Comparison of ENCODE assay signal across 8 cellular contexts in genomic region chr7:30135551-30136271, GRCh38. TPM values are rescaled to one million over a fixed set of nuclear protein-coding genes. Genes with fewer than 3 reads are reported as not detected.
A peak's percentile ranks its signal among the peaks of the same experiment; 100 is the strongest.
DNase-seq lines count a peak whose midpoint lies in the region; ATAC-seq, FAIRE-seq and TF ChIP-seq lines count a peak whose summit lies in the region.

No MANE protein-coding gene starts in this region.

- FAIRE-seq in bronchial epithelial cell (lab: Jason Lieb, UNC), result no peak

- TF ChIP-seq CTCF in WERI-Rb-1 (IDR thresholded peaks at IDR 0.05; ENCODE audit: low read depth, low read length) (no peak), bronchial epithelial cell (IDR thresholded peaks at IDR 0.05; ENCODE audit: insufficient read depth, low read length, severe bottlenecking) (no peak)

- H3K36me3 ChIP-seq in WERI-Rb-1 (no peaks in the 10 kb centered on the region), bronchial epithelial cell (ENCODE audit: control insufficient read depth, insufficient read depth, low read length) (peaks cover 2% of the 10 kb centered on the region)

- H3K9me3 ChIP-seq in WERI-Rb-1 (ENCODE audit: severe bottlenecking), result no peaks in the 10 kb centered on the region

- no peaks in the 10 kb centered on the region for H3K27me3 ChIP-seq in WERI-Rb-1 (ENCODE audit: insufficient read depth, low read depth, severe bottlenecking)
- H3K27me3 ChIP-seq in bronchial epithelial cell (ENCODE audit: control insufficient read depth, insufficient read depth, low read length), result no peaks in the 10 kb centered on the region

- DNase-seq in Daoy (ENCODE audit: low read depth), result peak; percentile 77
- DNase-seq in LHCN-M2 (ENCODE audit: low read depth), result peak; percentile 88
- peak; percentile 64 for DNase-seq in WERI-Rb-1
- peak; percentile 49 for DNase-seq in bronchial epithelial cell (ENCODE audit: low read depth)
- DNase-seq in iPS-NIHi7 (ENCODE audit: extremely low spot score), result peak; percentile 49

- H3K4me3 ChIP-seq in WERI-Rb-1 (ENCODE audit: low read depth, low read length) (peak overlapping the region; percentile 79), bronchial epithelial cell (ENCODE audit: low read depth, low read length) (peak overlapping the region; percentile 95), skin epidermis (peak overlapping the region; percentile 53 to 97 (median 84))

- H3K27ac ChIP-seq in WERI-Rb-1, result peak overlapping the region; percentile 43
- H3K27ac ChIP-seq in skin epidermis, result peak overlapping the region in 20 of 21 experiments; percentile 37 to 93 (median 82)

- ATAC-seq in GM21737 (IDR thresholded peaks at IDR 0.05; ENCODE audit: unreplicated experiment) (peak; percentile 27), GM18519 (IDR thresholded peaks at IDR 0.05; ENCODE audit: low FRiP score, unreplicated experiment) (no peak)

RNA-seq across cellular contexts. Expression of gene MTURN, which starts 0.9 kb away (rescaled TPM):
- total RNA-seq in Daoy (2014; rRNA removed; shearing (Covaris generic)), result 11.8 and 18.4 TPM in 2 replicates
- total RNA-seq in LHCN-M2 (2014; rRNA removed) (18.7 and 18.8 TPM in 2 replicates), bronchial epithelial cell (18.4 and 43.7 TPM in 2 replicates)
- 19.8 TPM for polyA plus RNA-seq in LHCN-M2 (2012)
